ENCODE assay signal across 8 cellular contexts in genomic region chr19:47255947-47256687, GRCh38. TPM values are rescaled to one million over a fixed set of nuclear protein-coding genes. Genes with fewer than 3 reads are reported as not detected.
DNase-seq lines count a peak whose midpoint lies in the region; ATAC-seq and TF ChIP-seq lines count a peak whose summit lies in the region.

TSS of gene CCDC9 (plus strand) at chr19:47256525. CDS start at chr19:47258401, 1,876 bp downstream.

- peak; percentile 92 for DNase-seq in AG08395 (ENCODE audit: low spot score)
- DNase-seq in NCI-H2196 (lab: John Stamatoyannopoulos, UW; ENCODE audit: unreplicated experiment): peak; percentile 99
- peak; percentile 96 for DNase-seq in WERI-Rb-1
- peak; percentile 97 for DNase-seq in cerebellum (ENCODE audit: low spot score)
- peak; percentile 98 for DNase-seq in stimulated activated CD4-positive, alpha-beta T cell treated with anti-CD3 and anti-CD28 coated beads, Interleukin-1b, Interleukin-23, amount 100 ng/mL, for 48 hours

- H3K27ac ChIP-seq in WERI-Rb-1: peak within 1 kb of the TSS; percentile 92
- H3K27ac ChIP-seq in layer of hippocampus (ENCODE audit: low read depth, low read length): peak within 1 kb of the TSS; percentile 96

- H3K27me3 ChIP-seq in WERI-Rb-1 (ENCODE audit: insufficient read depth, low read depth, severe bottlenecking): no peaks in the 10 kb centered on the region
- no peaks in the 10 kb centered on the region for H3K27me3 ChIP-seq in layer of hippocampus (ENCODE audit: control insufficient read depth, insufficient read depth, low read length)

- H3K9me3 ChIP-seq in WERI-Rb-1 (ENCODE audit: severe bottlenecking): no peaks in the 10 kb centered on the region

- H3K36me3 ChIP-seq in WERI-Rb-1: peaks cover 29% of the 10 kb centered on the region

- no peak for TF ChIP-seq CTCF in WERI-Rb-1 (IDR thresholded peaks at IDR 0.05; ENCODE audit: low read depth, low read length)

- ATAC-seq in GM18873 (IDR thresholded peaks at IDR 0.05; ENCODE audit: low FRiP score, unreplicated experiment): peak; percentile 40
- peak; percentile 49 for ATAC-seq in HG03135 (IDR thresholded peaks at IDR 0.05; ENCODE audit: unreplicated experiment)

- H3K4me3 ChIP-seq in WERI-Rb-1 (ENCODE audit: low read depth, low read length): peak within 1 kb of the TSS; percentile 73

RNA-seq across cellular contexts. Expression of gene CCDC9, which starts in this region (rescaled TPM):
- 6.4 TPM for total RNA-seq in cerebellum

Comparison
In these comparisons a context has a peak if more than half of its experiments do, and no peak if none do; other contexts are left out.
1. Peak in every context shown above with its lines: DNase-seq, ATAC-seq, H3K4me3 ChIP-seq and H3K27ac ChIP-seq.